Comparison of ENCODE assay signal across 19 cellular contexts in genomic region chr12:47306130-47306529, GRCh38.
DNase-seq lines count a peak whose midpoint lies in the region; ATAC-seq and TF ChIP-seq lines count a peak whose summit lies in the region.
"Had no signal": no experiment of that assay in that cellular context is flagged by ENCODE, and none has a peak within 500 bp of the region (broad histone marks: within the 10 kb centered on the region; RNA-seq: fewer than 3 reads in every experiment).

No MANE protein-coding gene starts in this region.

- POLR2A ChIA-PET in RWPE1 (lab: Yijun Ruan, JAX; ENCODE audit: low non-redundant PET): no interaction called here

- H3K9me3 ChIP-seq in HAP-1: no peaks in the 10 kb centered on the region
- H3K9me3 ChIP-seq: SJCRH30 had no signal

- ATAC-seq in stimulated activated memory B cell treated with anti-CD40 and anti-IgM and Interleukin-4, amounts not matched to agents 10 μg/mL and 1 μg/mL and 100 μg/mL, for 72 hours: no peak
- no peak for ATAC-seq in GM19455 (IDR thresholded peaks at IDR 0.05; ENCODE audit: unreplicated experiment)
- ATAC-seq: K562, PC-3 had no signal

- no peaks in the 10 kb centered on the region for H3K27me3 Mint-ChIP-seq in activated naive CD4-positive, alpha-beta T cell treated with anti-CD3 and anti-CD28 coated beads, Interleukin-2, amount 10 ng/mL, durations not matched to agents 7 days and 5 days
- H3K27me3 Mint-ChIP-seq in dendritic cell treated with granulocyte-macrophage colony-stimulating factor and Interleukin-4, amounts not matched to agents 40 ng/mL and 50 ng/mL, for 4 days: peaks cover 11% of the 10 kb centered on the region
- H3K27me3 Mint-ChIP-seq in stimulated activated memory B cell treated with anti-CD40 and anti-IgM and Interleukin-4, amounts not matched to agents 10 μg/mL and 1 μg/mL and 100 μg/mL, for 72 hours: no peaks in the 10 kb centered on the region
- H3K27me3 Mint-ChIP-seq: CD4-positive, CD25-positive, alpha-beta regulatory T cell had no signal

- H3K27ac ChIP-seq in RWPE1: peak overlapping the region; percentile 35; the same call in 1 of the 2 replicates
- H3K27ac ChIP-seq: HL-60, SJCRH30 had no signal

- peaks cover 61% of the 10 kb centered on the region for H3K36me3 Mint-ChIP-seq in activated naive CD4-positive, alpha-beta T cell treated with anti-CD3 and anti-CD28 coated beads, Interleukin-2, amount 10 ng/mL, durations not matched to agents 7 days and 5 days
- no peaks in the 10 kb centered on the region for H3K36me3 Mint-ChIP-seq in dendritic cell treated with granulocyte-macrophage colony-stimulating factor and Interleukin-4, amounts not matched to agents 40 ng/mL and 50 ng/mL, for 4 days (ENCODE audit: low read depth)
- peaks cover 52% of the 10 kb centered on the region for H3K36me3 Mint-ChIP-seq in stimulated activated memory B cell treated with anti-CD40 and anti-IgM and Interleukin-4, amounts not matched to agents 10 μg/mL and 1 μg/mL and 100 μg/mL, for 72 hours

- H3K27me3 ChIP-seq in HAP-1 (ENCODE audit: low read depth): no peaks in the 10 kb centered on the region
- H3K27me3 ChIP-seq: SJCRH30 had no signal

- peaks cover 64% of the 10 kb centered on the region for H3K4me1 Mint-ChIP-seq in activated naive CD4-positive, alpha-beta T cell treated with anti-CD3 and anti-CD28 coated beads, Interleukin-2, amount 10 ng/mL, durations not matched to agents 7 days and 5 days
- peaks cover 24% of the 10 kb centered on the region for H3K4me1 Mint-ChIP-seq in dendritic cell treated with granulocyte-macrophage colony-stimulating factor and Interleukin-4, amounts not matched to agents 40 ng/mL and 50 ng/mL, for 4 days (ENCODE audit: low read depth)
- H3K4me1 Mint-ChIP-seq in stimulated activated memory B cell treated with anti-CD40 and anti-IgM and Interleukin-4, amounts not matched to agents 10 μg/mL and 1 μg/mL and 100 μg/mL, for 72 hours: peaks cover 64% of the 10 kb centered on the region

- no peak for DNase-seq in activated naive CD4-positive, alpha-beta T cell treated with anti-CD3 and anti-CD28 coated beads, Interleukin-2, amount 10 ng/mL, durations not matched to agents 7 days and 5 days
- no peak for DNase-seq in activated naive CD4-positive, alpha-beta T cell treated with anti-CD3 and anti-CD28 coated beads, Interleukin-2, amount 50 U/mL, for 16 hours
- DNase-seq in RWPE1 (ENCODE audit: low spot score): no peak
- no peak for DNase-seq in HAP-1 (ENCODE audit: low spot score in 2 of 2)
- no peak for DNase-seq in HT-29 (ENCODE audit: low spot score)
- DNase-seq: EL, NCI-H1436, NCI-H2029, NCI-H2171, NCI-H446, NCI-H748 treated with DMSO at 0.1 percent for 48 hours, PC-3, SJCRH30 had no signal

- CTCF ChIA-PET in activated naive CD4-positive, alpha-beta T cell treated with anti-CD3 and anti-CD28 coated beads, Interleukin-2, amount 10 ng/mL, durations not matched to agents 7 days and 5 days (lab: Charles Lee): interaction anchor here (0.9 to 3.2 kb wide), 17 partner anchors 25 to 286 kb away, joined by 3 to 38 read pairs (median 8); partner anchors contain the start of genes AMIGO2 and PCED1B
- CTCF ChIA-PET in RWPE1 (lab: Yijun Ruan, JAX): no interaction called here

- TF ChIP-seq CTCF in RWPE1 (conservative IDR thresholded peaks at IDR 0.05; ENCODE audit: low read depth): no peak

- no peak overlapping the region for H3K4me3 Mint-ChIP-seq in activated naive CD4-positive, alpha-beta T cell treated with anti-CD3 and anti-CD28 coated beads, Interleukin-2, amount 10 ng/mL, durations not matched to agents 7 days and 5 days
- H3K4me3 Mint-ChIP-seq in dendritic cell treated with granulocyte-macrophage colony-stimulating factor and Interleukin-4, amounts not matched to agents 40 ng/mL and 50 ng/mL, for 4 days: no peak overlapping the region
- H3K4me3 Mint-ChIP-seq in stimulated activated memory B cell treated with anti-CD40 and anti-IgM and Interleukin-4, amounts not matched to agents 10 μg/mL and 1 μg/mL and 100 μg/mL, for 72 hours: no peak overlapping the region

- H3K4me1 ChIP-seq in HAP-1: no peaks in the 10 kb centered on the region
- H3K4me1 ChIP-seq: SJCRH30 had no signal

- intact Hi-C loops in dendritic cell treated with granulocyte-macrophage colony-stimulating factor and Interleukin-4, amounts not matched to agents 40 ng/mL and 50 ng/mL, for 4 days (cut with micrococcal nuclease): loop anchor here (5.0 to 10.0 kb wide), 4 partner anchors 81 to 274 kb away; no protein-coding TSS in a partner anchor

- H3K36me3 ChIP-seq in HAP-1 (replicated peaks): no peaks in the 10 kb centered on the region
- H3K36me3 ChIP-seq: SJCRH30 had no signal

- in situ Hi-C loops in HAP-1 (cut with MboI; ENCODE audit: low sequenced_read_pairs): no loop called here

- H3K27ac Mint-ChIP-seq in activated naive CD4-positive, alpha-beta T cell treated with anti-CD3 and anti-CD28 coated beads, Interleukin-2, amount 10 ng/mL, durations not matched to agents 7 days and 5 days: peak overlapping the region; percentile 87
- H3K27ac Mint-ChIP-seq in dendritic cell treated with granulocyte-macrophage colony-stimulating factor and Interleukin-4, amounts not matched to agents 40 ng/mL and 50 ng/mL, for 4 days: peak overlapping the region; percentile 80
- H3K27ac Mint-ChIP-seq in stimulated activated memory B cell treated with anti-CD40 and anti-IgM and Interleukin-4, amounts not matched to agents 10 μg/mL and 1 μg/mL and 100 μg/mL, for 72 hours: peak overlapping the region; percentile 95

- no peak overlapping the region for H3K4me3 ChIP-seq in HAP-1
- H3K4me3 ChIP-seq: K562, SJCRH30 had no signal

- peaks cover 51% of the 10 kb centered on the region for H3K9me3 Mint-ChIP-seq in activated naive CD4-positive, alpha-beta T cell treated with anti-CD3 and anti-CD28 coated beads, Interleukin-2, amount 10 ng/mL, durations not matched to agents 7 days and 5 days
- no peaks in the 10 kb centered on the region for H3K9me3 Mint-ChIP-seq in dendritic cell treated with granulocyte-macrophage colony-stimulating factor and Interleukin-4, amounts not matched to agents 40 ng/mL and 50 ng/mL, for 4 days
- peaks cover 11% of the 10 kb centered on the region for H3K9me3 Mint-ChIP-seq in stimulated activated memory B cell treated with anti-CD40 and anti-IgM and Interleukin-4, amounts not matched to agents 10 μg/mL and 1 μg/mL and 100 μg/mL, for 72 hours
